ENCODE assay signal across 8 cellular contexts in the genomic region with DNA sequence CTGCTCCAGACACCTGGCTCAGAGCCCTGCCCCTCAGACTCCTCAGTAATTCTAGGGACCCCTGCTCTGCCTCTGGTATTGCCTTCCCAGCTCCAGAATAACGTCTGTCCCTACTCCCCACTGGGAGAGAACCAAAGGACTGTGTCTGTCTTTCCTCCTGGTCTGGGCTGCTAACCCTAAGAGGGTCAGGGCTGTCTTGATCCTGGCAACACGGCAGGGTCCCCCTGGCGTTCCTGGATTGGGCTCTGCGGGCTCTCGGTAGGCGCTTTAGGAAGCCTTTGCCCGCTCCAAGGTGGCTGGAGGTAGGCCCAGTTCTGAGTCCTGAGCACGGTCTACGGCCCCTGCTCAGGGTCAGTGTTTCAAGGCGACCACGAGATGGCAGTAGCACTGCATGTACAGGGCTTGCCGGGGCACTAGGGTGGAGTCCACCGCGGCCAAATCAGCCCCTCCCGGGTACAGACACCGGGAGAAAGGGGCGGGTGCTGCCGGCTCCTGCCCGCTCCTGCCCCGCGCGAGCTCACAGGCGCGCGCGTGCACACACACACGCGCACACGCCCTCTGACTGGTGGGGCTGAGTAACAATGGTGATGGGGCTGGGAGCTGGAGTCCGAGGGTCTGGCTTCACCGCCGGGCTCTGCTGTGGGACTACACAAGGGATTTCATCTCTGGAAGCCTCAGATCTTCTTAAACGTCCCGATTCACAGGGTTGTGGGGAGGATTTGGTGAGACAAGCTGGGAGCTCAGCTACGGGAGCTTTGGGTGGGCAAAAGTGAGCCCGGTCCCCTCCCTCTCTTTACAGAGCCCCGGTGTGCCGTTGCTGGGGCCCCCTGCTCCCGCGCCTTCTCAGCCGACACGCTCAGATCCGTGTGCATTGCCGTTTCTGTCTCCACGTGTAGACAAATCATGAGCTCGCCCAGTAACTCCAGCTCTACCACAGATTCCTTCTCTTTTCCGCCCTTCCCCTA. TPM values are rescaled to one million over a fixed set of nuclear protein-coding genes. Genes with fewer than 3 reads are reported as not detected.
DNase-seq lines count a peak whose midpoint lies in the region; ATAC-seq, FAIRE-seq and TF ChIP-seq lines count a peak whose summit lies in the region.

No MANE protein-coding gene starts in this region.

- peaks cover 17 to 25% of the 10 kb centered on the region in 2 donors for H3K4me1 Mint-ChIP-seq in immature natural killer cell

- intact Hi-C loops in A673 (cut with micrococcal nuclease; ENCODE audit: unreplicated experiment) = loop anchor here (2.0 to 5.0 kb wide), 5 partner anchors 106 to 771 kb away; no protein-coding TSS in a partner anchor

- POLR2A ChIA-PET in A673 (lab: Charles Lee; ENCODE audit: low non-redundant PET) = interaction anchor here (0.6 kb wide), 2 partner anchors 339 to 790 kb away, joined by 3 read pairs; no protein-coding TSS in a partner anchor

- H3K27me3 ChIP-seq in A673 (replicated peaks; ENCODE audit: insufficient read depth, low read depth, low read length, poor library complexity) = no peaks in the 10 kb centered on the region
- H3K27me3 ChIP-seq in bronchial epithelial cell (ENCODE audit: control insufficient read depth, insufficient read depth, low read length) = no peaks in the 10 kb centered on the region
- H3K27me3 ChIP-seq in smooth muscle cell (ENCODE audit: low read depth) = no peaks in the 10 kb centered on the region

- H2AFZ ChIP-seq in smooth muscle cell (ENCODE audit: low read depth) = no peak overlapping the region

- TF ChIP-seq CTCF in A673 (conservative IDR thresholded peaks at IDR 0.05; ENCODE audit: low read depth, low read length) = peak; percentile 90
- TF ChIP-seq CTCF in WI38 (IDR thresholded peaks at IDR 0.05; ENCODE audit: low read depth, low read length) = peak; percentile 34
- TF ChIP-seq CTCF in bronchial epithelial cell (IDR thresholded peaks at IDR 0.05; ENCODE audit: insufficient read depth, low read length, severe bottlenecking) = peak; percentile 95
- TF ChIP-seq CTCF in smooth muscle cell (IDR thresholded peaks at IDR 0.05; ENCODE audit: borderline replicate concordance, insufficient read depth, poor library complexity, severe bottlenecking) = peak; percentile 89

- H3K36me3 Mint-ChIP-seq in immature natural killer cell = peaks cover 0 to 1% (median 0%) of the 10 kb centered on the region in 3 donors

- H3K27ac Mint-ChIP-seq in immature natural killer cell = peak overlapping the region in 5 of 6 donors; percentile 10 to 57 (median 30)

- peaks cover 0 to 4% (median 2%) of the 10 kb centered on the region in 3 donors for H3K27me3 Mint-ChIP-seq in immature natural killer cell (ENCODE audit: low read depth in 3 of 3)

- H3K27ac ChIP-seq in A673 (ENCODE audit: low read depth, low read length, poor library complexity, severe bottlenecking) = peak overlapping the region; percentile 27
- H3K27ac ChIP-seq in smooth muscle cell (ENCODE audit: low read depth) = peak overlapping the region; percentile 5

- H3K79me2 ChIP-seq in smooth muscle cell (ENCODE audit: low read depth) = no peaks in the 10 kb centered on the region

- 7% methylated on average over 41 of the region's 47 CpGs for WGBS in smooth muscle cell (ENCODE audit: low lambda C conversion rate)

- H4K20me1 ChIP-seq in smooth muscle cell (ENCODE audit: low read depth) = no peaks in the 10 kb centered on the region

- ATAC-seq in GM18861 (IDR thresholded peaks at IDR 0.05; ENCODE audit: unreplicated experiment) (peak; percentile 76), HG03135 (IDR thresholded peaks at IDR 0.05; ENCODE audit: unreplicated experiment) (peak; percentile 64)

- CTCF ChIA-PET in A673 (lab: Charles Lee) = interaction anchor here (0.6 to 1.2 kb wide), 6 partner anchors 12 to 270 kb away, joined by 3 to 9 read pairs (median 4); no protein-coding TSS in a partner anchor

- H3K4me2 ChIP-seq in smooth muscle cell = peak overlapping the region; percentile 95

- peak; percentile 91 for DNase-seq in A673 (ENCODE audit: low spot score)
- DNase-seq in NCI-H2196 (lab: John Stamatoyannopoulos, UW; ENCODE audit: unreplicated experiment) = peak; percentile 75
- peak; percentile 77 for DNase-seq in bronchial epithelial cell (ENCODE audit: low read depth)
- peak; percentile 79 to 82 (median 81) for DNase-seq in immature natural killer cell
- peak; percentile 73 for DNase-seq in smooth muscle cell (lab: John Stamatoyannopoulos, UW; ENCODE audit: unreplicated experiment)

- H3K9me3 Mint-ChIP-seq in immature natural killer cell = no peaks in the 10 kb centered on the region

- H3K4me1 ChIP-seq in A673 (ENCODE audit: insufficient read depth, low read length, poor library complexity, severe bottlenecking) = peaks cover 13% of the 10 kb centered on the region
- no peaks in the 10 kb centered on the region for H3K4me1 ChIP-seq in smooth muscle cell (ENCODE audit: low read depth)

- BruUV-seq in A673 (replicated peaks; lab: Mats Ljungman, UMichigan) = no TSS peak

- FAIRE-seq in bronchial epithelial cell (lab: Jason Lieb, UNC) = no peak

- H3K4me3 Mint-ChIP-seq in immature natural killer cell = peak overlapping the region; percentile 60 to 80 (median 66)

- H3K4me3 ChIP-seq in A673 (ENCODE audit: low read depth, low read length, poor library complexity, severe bottlenecking) = peak overlapping the region; percentile 55
- peak overlapping the region; percentile 62 for H3K4me3 ChIP-seq in WI38 (ENCODE audit: low read depth, low read length)
- H3K4me3 ChIP-seq in bronchial epithelial cell (ENCODE audit: low read depth, low read length) = peak overlapping the region; percentile 53
- H3K4me3 ChIP-seq in smooth muscle cell = peak overlapping the region; percentile 59

- no peaks in the 10 kb centered on the region for H3F3A ChIP-seq in smooth muscle cell (ENCODE audit: low read depth)

- H3K9me3 ChIP-seq in A673 (ENCODE audit: low read depth, low read length, poor library complexity, severe bottlenecking) (no peaks in the 10 kb centered on the region), smooth muscle cell (replicated peaks; ENCODE audit: low read depth) (no peaks in the 10 kb centered on the region)

- H3K36me3 ChIP-seq in A673 (ENCODE audit: insufficient read depth, low read length, poor library complexity, severe bottlenecking) (no peaks in the 10 kb centered on the region), bronchial epithelial cell (ENCODE audit: control insufficient read depth, insufficient read depth, low read length) (no peaks in the 10 kb centered on the region), smooth muscle cell (ENCODE audit: low read depth) (no peaks in the 10 kb centered on the region)

- H3K9ac ChIP-seq in smooth muscle cell (ENCODE audit: low read depth) = peak overlapping the region; percentile 41

RNA-seq across cellular contexts. Expression of a gene that starts 30.1 kb away (rescaled TPM):
- total RNA-seq in A673 (2021) (2.5 and 2.8 TPM in 2 replicates), bronchial epithelial cell (3.9 and 5.2 TPM in 2 replicates), smooth muscle cell (11.7 and 13.7 TPM in 2 replicates)
- polyA plus RNA-seq in immature natural killer cell (10 to 100 TPM in 2 of 3 donors, 1 to 10 TPM in 1; 5.3 to 12.8 (median 11.3) TPM), smooth muscle cell (7.7 and 9.8 TPM in 2 replicates)

RNA-seq across cellular contexts. Expression of a gene that starts 49.1 kb away (rescaled TPM):
- total RNA-seq in A673 (2021) = 245 and 261 TPM in 2 replicates
- total RNA-seq in bronchial epithelial cell = 6.6 and 6.7 TPM in 2 replicates
- 10 to 100 TPM; 39.0 to 65.3 (median 45.7) TPM for polyA plus RNA-seq in immature natural killer cell
- total RNA-seq in smooth muscle cell = 7.4 and 28.7 TPM in 2 replicates
- 23.1 and 31.9 TPM in 2 replicates for polyA plus RNA-seq in smooth muscle cell

RNA-seq across cellular contexts. Expression of a gene that starts 51.1 kb away (rescaled TPM):
- 22.8 and 30.1 TPM in 2 replicates for total RNA-seq in A673 (2021)
- 22.6 and 28.0 TPM in 2 replicates for total RNA-seq in bronchial epithelial cell
- polyA plus RNA-seq in immature natural killer cell = 10 to 100 TPM; 24.5 to 31.2 (median 26.2) TPM
- 109 and 127 TPM in 2 replicates for total RNA-seq in smooth muscle cell
- polyA plus RNA-seq in smooth muscle cell = 73.0 and 86.1 TPM in 2 replicates

Comparison
In these comparisons a context has a peak if more than half of its experiments do, and no peak if none do; other contexts are left out.
1. Peak in every context shown above with its lines: DNase-seq, ATAC-seq, H3K4me3 ChIP-seq and H3K27ac ChIP-seq.
2. CTCF ChIP-seq: peak in every context shown above with its lines; median percentile 95 in bronchial epithelial cell; 90 in A673; 89 in smooth muscle cell; 34 in WI38.